2 cellular contexts compared by ENCODE assay signal in genomic region chr6:167146173-167146572, GRCh38.
TF ChIP-seq lines count a peak whose summit lies in the region.

No MANE protein-coding gene starts in this region.

TF ChIP-seq in GM23338, 12 proteins besides CTCF, POLR2A, EP300 and RAD21:
- no peak for TF ChIP-seq ZNF462 (CRISPR knock-in tag; IDR thresholded peaks at IDR 0.05)
- no peak for TF ChIP-seq EZH2 (IDR thresholded peaks at IDR 0.05; ENCODE audit: low read depth, unreplicated experiment)
- no peak for TF ChIP-seq NANOG (IDR thresholded peaks at IDR 0.05; ENCODE audit: borderline replicate concordance)
- TF ChIP-seq JUNB (IDR thresholded peaks at IDR 0.05; ENCODE audit: unreplicated experiment): no peak
- TF ChIP-seq STAT1 (IDR thresholded peaks at IDR 0.05; ENCODE audit: unreplicated experiment): no peak
- TF ChIP-seq ZNF331 (CRISPR knock-in tag; IDR thresholded peaks at IDR 0.05; ENCODE audit: low read depth): no peak
- TF ChIP-seq REST (IDR thresholded peaks at IDR 0.05; ENCODE audit: unreplicated experiment): no peak
- no peak for TF ChIP-seq POLR2AphosphoS5 (IDR thresholded peaks at IDR 0.05; ENCODE audit: low read depth)
- no peak for TF ChIP-seq ETS1 (IDR thresholded peaks at IDR 0.05)
- no peak for TF ChIP-seq CREB1 (CRISPR knock-in tag; IDR thresholded peaks at IDR 0.05; ENCODE audit: low read depth)
- no peak for TF ChIP-seq EZH2phosphoT487 (IDR thresholded peaks at IDR 0.05; ENCODE audit: unreplicated experiment)
- TF ChIP-seq ZNF114 (CRISPR knock-in tag; IDR thresholded peaks at IDR 0.05): no peak

TF ChIP-seq in H1, 55 proteins besides CTCF, POLR2A, EP300 and RAD21:
- TF ChIP-seq RXRA (IDR thresholded peaks at IDR 0.05; ENCODE audit: insufficient read depth, low read depth, low read length): no peak
- no peak for TF ChIP-seq TBP (IDR thresholded peaks at IDR 0.05; ENCODE audit: low read depth, low read length)
- TF ChIP-seq SAP30 (IDR thresholded peaks at IDR 0.05; ENCODE audit: insufficient read depth, insufficient replicate concordance, low read length): no peak
- no peak for TF ChIP-seq CEBPB (IDR thresholded peaks at IDR 0.05; ENCODE audit: low read depth, low read length)
- TF ChIP-seq E2F6 (IDR thresholded peaks at IDR 0.05): no peak
- no peak for TF ChIP-seq FOSL1 (IDR thresholded peaks at IDR 0.05; ENCODE audit: insufficient read depth, low read depth, low read length)
- TF ChIP-seq POU5F1 (IDR thresholded peaks at IDR 0.05; ENCODE audit: low read depth, low read length): no peak
- TF ChIP-seq ASH2L (IDR thresholded peaks at IDR 0.05; ENCODE audit: low read length): no peak
